8 cellular contexts compared by ENCODE assay signal in the genomic region with DNA sequence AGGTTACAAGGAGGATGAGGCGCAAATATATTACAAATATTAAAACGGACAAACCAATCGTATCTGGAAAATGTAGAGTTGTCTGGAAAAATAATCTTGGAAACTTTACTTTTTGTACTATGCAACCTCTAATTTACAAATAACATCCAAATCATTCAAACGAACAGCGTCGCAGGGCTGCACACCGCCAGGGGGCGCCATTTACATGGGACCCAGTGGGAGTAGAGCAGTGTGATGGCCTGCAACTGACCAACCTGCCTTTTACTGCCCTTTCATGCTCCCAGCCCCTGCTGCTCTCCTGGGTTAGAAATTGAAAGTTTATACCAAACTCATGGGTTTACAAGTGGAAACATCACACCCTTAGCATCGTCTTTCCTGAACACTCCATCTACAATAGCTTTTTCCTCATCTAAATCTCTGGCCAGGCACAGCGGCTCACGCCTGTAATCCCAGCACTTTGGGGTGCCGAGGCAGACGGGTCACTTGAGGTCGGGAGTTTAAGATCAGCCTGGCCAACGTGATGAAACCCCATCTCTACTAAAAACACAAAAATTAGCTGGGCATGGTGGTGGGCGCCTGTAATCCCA. TPM values are rescaled to one million over a fixed set of nuclear protein-coding genes. Genes with fewer than 3 reads are reported as not detected.
DNase-seq lines count a peak whose midpoint lies in the region; ATAC-seq and TF ChIP-seq lines count a peak whose summit lies in the region.

No MANE protein-coding gene starts in this region.

- no peak overlapping the region for H3K4me3 ChIP-seq in astrocyte of the cerebellum (ENCODE audit: low read depth, low read length)
- H3K4me3 ChIP-seq in left lung: no peak overlapping the region

- DNase-seq in EH (ENCODE audit: low read depth): peak; percentile 62
- peak; percentile 54 for DNase-seq in LoVo (ENCODE audit: low spot score)
- peak in 3 of 5 experiments; percentile 29 to 58 (median 51) for DNase-seq in T-helper 2 cell
- DNase-seq in astrocyte of the cerebellum (ENCODE audit: low read depth): no peak
- DNase-seq in left lung: peak; percentile 59 to 87
- DNase-seq in stimulated activated CD8-positive, alpha-beta memory T cell treated with anti-CD3 and anti-CD28 coated beads, Interleukin-4, amount 100 ng/mL, for 4 hours (ENCODE audit: low read depth in 2 of 2, low spot score in 1 of 2): peak; percentile 36

- H3K4me1 ChIP-seq in left lung: peaks cover 0 to 22% of the 10 kb centered on the region in 2 donors

- H3K27ac ChIP-seq in left lung: no peak overlapping the region

- intact Hi-C loops in left lung (cut with DNase I): loop anchor here in 1 of 2 donors (5.0 kb wide), 1 partner anchor 90 kb away; no protein-coding TSS in a partner anchor

- ATAC-seq in left lung: peak; percentile 77
- ATAC-seq in GM19023 (IDR thresholded peaks at IDR 0.05; ENCODE audit: unreplicated experiment): no peak
- ATAC-seq in GM21423 (IDR thresholded peaks at IDR 0.05; ENCODE audit: unreplicated experiment): no peak

- no peaks in the 10 kb centered on the region for H3K9me3 ChIP-seq in left lung

- no peaks in the 10 kb centered on the region for H3K27me3 ChIP-seq in left lung

- in situ Hi-C loops in astrocyte of the cerebellum (cut with HindIII; ENCODE audit: low sequenced_read_pairs): no loop called here

- H3K36me3 ChIP-seq in left lung: no peaks in the 10 kb centered on the region

- peak; percentile 77 for TF ChIP-seq CTCF in astrocyte of the cerebellum (IDR thresholded peaks at IDR 0.05; ENCODE audit: low read depth, low read length, missing control alignments)
- TF ChIP-seq CTCF in left lung (IDR thresholded peaks at IDR 0.05): peak; percentile 60 to 66

RNA-seq across cellular contexts. Expression of a gene that starts 10.0 kb away (rescaled TPM):
- 10 to 100 TPM; 13.7 to 21.9 TPM for total RNA-seq in left lung

RNA-seq across cellular contexts. Expression of a gene that starts 20.7 kb away (rescaled TPM):
- 10 to 100 TPM; 40.0 to 56.6 TPM for total RNA-seq in left lung
